23 cellular contexts compared by ENCODE assay signal in the genomic region with DNA sequence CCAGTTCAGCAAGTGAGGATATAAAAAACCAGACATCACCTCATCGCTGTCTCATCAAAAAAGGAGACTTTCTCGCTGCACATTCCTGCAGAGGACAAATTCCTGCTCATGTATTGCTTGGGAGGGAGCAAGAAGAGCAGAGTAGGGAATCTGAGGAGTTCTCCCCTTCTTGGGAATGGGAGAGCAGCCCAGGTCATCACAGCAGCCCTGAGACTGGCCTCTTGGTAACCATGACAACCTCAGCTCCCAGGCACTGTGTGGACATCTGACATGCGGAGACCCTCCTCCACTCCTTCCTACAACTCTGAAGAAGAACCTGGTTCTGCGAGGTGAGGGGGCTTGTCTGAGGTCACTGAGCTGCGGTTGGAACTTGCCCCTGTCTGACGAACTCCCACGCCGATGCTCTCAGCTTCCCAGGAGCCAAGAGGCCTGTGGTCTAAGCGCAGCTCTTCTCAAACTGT. TPM values are rescaled to one million over a fixed set of nuclear protein-coding genes. Genes with fewer than 3 reads are reported as not detected.
DNase-seq lines count a peak whose midpoint lies in the region; TF ChIP-seq lines count a peak whose summit lies in the region.
"Had no signal": no experiment of that assay in that cellular context is flagged by ENCODE, and none has a peak within 500 bp of the region (broad histone marks: within the 10 kb centered on the region; RNA-seq: fewer than 3 reads in every experiment).

No MANE protein-coding gene starts in this region.

- H2AK5ac ChIP-seq in neuronal stem cell (ENCODE audit: low read depth, low read length) = no peak overlapping the region

- no peaks in the 10 kb centered on the region for H3K9me3 ChIP-seq in neuronal stem cell (replicated peaks in 1 of 2; ENCODE audit: control insufficient read depth in 2 of 2, insufficient read depth in 1 of 2, low read depth in 1 of 2, low read length in 2 of 2)
- H3K9me3 ChIP-seq in right atrium auricular region = no peaks in the 10 kb centered on the region
- H3K9me3 ChIP-seq: Caco-2, sigmoid colon, thyroid gland had no signal

- no peak for TF ChIP-seq CTCF in right atrium auricular region (IDR thresholded peaks at IDR 0.05)

- H3K27ac ChIP-seq in neuronal stem cell (replicated peaks; ENCODE audit: low read length) (peak overlapping the region; percentile 65), right atrium auricular region (no peak overlapping the region)
- H3K27ac ChIP-seq: thyroid gland had no signal

- H3K23ac ChIP-seq in neuronal stem cell (ENCODE audit: low read depth, low read length, poor library complexity) = no peak overlapping the region

- H3K14ac ChIP-seq in neuronal stem cell (ENCODE audit: low read length) = no peak overlapping the region

- DNase-seq in AG20443 (ENCODE audit: low spot score) (peak; percentile 14), astrocyte of the hippocampus (ENCODE audit: low read depth, low spot score) (peak; percentile 56), islet precursor cell (peak; percentile 69), neuronal stem cell (ENCODE audit: low spot score) (no peak), NCI-H69 (lab: John Stamatoyannopoulos, UW) (no peak), right atrium auricular region (ENCODE audit: low spot score) (no peak), T1000 (lab: John Stamatoyannopoulos, UW) (no peak), NAMALWA (ENCODE audit: low spot score) (no peak)
- DNase-seq: activated CD4-positive, alpha-beta T cell treated with anti-CD3 and anti-CD28 coated beads for 36 hours; activated naive CD4-positive, alpha-beta T cell treated with anti-CD3 and anti-CD28 coated beads, Interleukin-2, amount 50 U/mL, for 16 hours; activated T-cell treated with anti-CD3 and anti-CD28 coated beads, Interleukin-2, amount 50 U/mL, for 72 hours; anterior cingulate cortex; Caco-2; naive B cell; NCI-H1417 treated with DMSO at 0.1 percent for 48 hours; NCI-H510A; sigmoid colon; T-cell; thyroid gland had no signal

- no peak overlapping the region for H2BK12ac ChIP-seq in neuronal stem cell (ENCODE audit: low read length)

- H2BK15ac ChIP-seq in neuronal stem cell (ENCODE audit: low read length) = no peak overlapping the region

- no CpG with 5 or more reads among the region's 9 CpGs for WGBS in neuronal stem cell (ENCODE audit: extremely low coverage in 2 of 2, insufficient read length in 2 of 2, insufficient replicate concordance in 1 of 2), 2 donors

- peak overlapping the region; percentile 17 for H2AFZ ChIP-seq in neuronal stem cell (ENCODE audit: low read length)

- H3K4ac ChIP-seq in neuronal stem cell (ENCODE audit: low read length) = no peak overlapping the region

- H3K27me3 ChIP-seq in neuronal stem cell (ENCODE audit: control insufficient read depth in 3 of 3, insufficient read depth in 3 of 3, low read depth in 1 of 3, low read length in 3 of 3) (peaks cover 0 to 4% (median 0%) of the 10 kb centered on the region in 3 experiments), right atrium auricular region (no peaks in the 10 kb centered on the region)
- H3K27me3 ChIP-seq: sigmoid colon, thyroid gland had no signal

- H2BK120ac ChIP-seq in neuronal stem cell (ENCODE audit: low read depth, low read length) = no peak overlapping the region

- H3K4me2 ChIP-seq in neuronal stem cell (ENCODE audit: insufficient read depth, low read length, poor library complexity, severe bottlenecking) = peak overlapping the region; percentile 45

- H4K8ac ChIP-seq in neuronal stem cell (ENCODE audit: low read depth, low read length) = no peak overlapping the region

- no peaks in the 10 kb centered on the region for H3K36me3 ChIP-seq in neuronal stem cell (replicated peaks in 1 of 2; ENCODE audit: control insufficient read depth in 2 of 2, insufficient read depth in 2 of 2, low read length in 2 of 2)
- no peaks in the 10 kb centered on the region for H3K36me3 ChIP-seq in right atrium auricular region
- H3K36me3 ChIP-seq: sigmoid colon, thyroid gland had no signal

- H3K18ac ChIP-seq in neuronal stem cell (ENCODE audit: low read length) = peak overlapping the region; percentile 63

- H2BK5ac ChIP-seq in neuronal stem cell (ENCODE audit: low read length) = peak overlapping the region; percentile 19

- H3K79me1 ChIP-seq in neuronal stem cell (ENCODE audit: low read depth, low read length) = no peaks in the 10 kb centered on the region

- H4K91ac ChIP-seq in neuronal stem cell (ENCODE audit: low read depth, low read length, poor library complexity) = no peak overlapping the region

- no peak overlapping the region for H3K9ac ChIP-seq in neuronal stem cell (ENCODE audit: low read depth, low read length, poor library complexity)

- H3K4me3 ChIP-seq in neuronal stem cell (ENCODE audit: low read length in 2 of 2) (no peak overlapping the region), right atrium auricular region (no peak overlapping the region)
- H3K4me3 ChIP-seq: sigmoid colon, thyroid gland had no signal

- H3K4me1 ChIP-seq in neuronal stem cell (ENCODE audit: control insufficient read depth in 2 of 2, insufficient read depth in 1 of 2, low read depth in 1 of 2, low read length in 2 of 2) (peaks cover 9 to 16% of the 10 kb centered on the region in 2 donors), right atrium auricular region (no peaks in the 10 kb centered on the region)
- H3K4me1 ChIP-seq: Caco-2, thyroid gland had no signal

RNA-seq across cellular contexts. Expression of a gene that starts 17.9 kb away (rescaled TPM):
- polyA plus RNA-seq in neuronal stem cell (2013, experiment 1 of 2) = not detected
- polyA plus RNA-seq in neuronal stem cell (2013, experiment 2 of 2) = not detected
- total RNA-seq in right atrium auricular region = not detected
- total RNA-seq: activated CD4-positive, alpha-beta T cell treated with anti-CD3 and anti-CD28 coated beads for 36 hours; activated CD8-positive, alpha-beta memory T cell treated with anti-CD3 and anti-CD28 coated beads for 36 hours; activated T-cell treated with anti-CD3 and anti-CD28 coated beads, Interleukin-2, amount 50 U/mL, for 72 hours; Caco-2; cerebellum; Daoy; sigmoid colon; thyroid gland had no signal
- polyA plus RNA-seq: BJ, sigmoid colon had no signal

RNA-seq across cellular contexts. Expression of a gene that starts 23.8 kb away (rescaled TPM):
- 1.1 TPM for polyA plus RNA-seq in neuronal stem cell (2013, experiment 1 of 2)
- polyA plus RNA-seq in neuronal stem cell (2013, experiment 2 of 2) = 1.0 TPM
- under 1 TPM; 0.22 to 0.28 TPM for total RNA-seq in right atrium auricular region
- total RNA-seq: Caco-2 had no signal

Comparison
In these comparisons a context has a peak if more than half of its experiments do, and no peak if none do; other contexts are left out.
1. DNase-seq: peak in AG20443 (single experiment), astrocyte of the hippocampus (single experiment) and islet precursor cell (single experiment); none in neuronal stem cell (single experiment), NCI-H69 (single experiment), right atrium auricular region (single experiment), T1000 (single experiment) and NAMALWA (single experiment).